18 cellular contexts compared by ENCODE assay signal in the genomic region with DNA sequence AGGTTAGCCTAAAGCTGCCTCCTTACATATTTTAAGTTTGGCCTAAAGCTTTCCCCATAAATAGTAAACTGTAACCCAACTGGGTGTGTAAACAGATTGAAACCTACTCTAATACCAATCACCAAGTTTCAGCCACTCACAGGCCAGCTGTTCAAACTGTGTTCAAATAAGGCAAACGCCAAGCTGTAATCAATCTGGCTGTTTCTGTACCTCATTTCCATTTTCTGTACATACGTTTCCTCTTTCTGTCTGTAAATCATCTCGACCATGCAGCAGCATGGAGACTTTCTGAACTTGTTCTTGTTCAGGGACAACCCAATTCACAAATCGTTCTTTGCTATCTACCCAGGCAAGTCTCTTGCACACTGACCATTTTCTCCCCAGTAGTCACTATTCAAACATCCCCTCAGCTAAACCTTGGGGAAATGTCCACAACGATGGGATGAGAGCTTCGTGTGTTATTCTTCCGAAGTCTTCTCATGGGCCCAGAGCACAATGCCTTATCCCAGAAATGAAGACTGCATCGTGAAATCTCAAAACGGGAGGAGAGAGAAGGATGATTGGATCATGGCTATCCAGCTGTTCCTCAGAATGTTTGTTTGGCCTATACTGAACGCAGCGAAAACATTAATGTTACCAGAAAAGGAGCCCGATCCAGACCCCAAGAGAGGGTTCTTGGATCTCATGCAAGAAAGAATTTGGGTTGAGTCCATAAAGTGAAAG.
A peak's percentile ranks its signal among the peaks of the same experiment; 100 is the strongest.
DNase-seq lines count a peak whose midpoint lies in the region; ATAC-seq and TF ChIP-seq lines count a peak whose summit lies in the region.
"Had no signal": no experiment of that assay in that cellular context is flagged by ENCODE, and none has a peak within 500 bp of the region (broad histone marks: within the 10 kb centered on the region; RNA-seq: fewer than 3 reads in every experiment).

No MANE protein-coding gene starts in this region.

- no peaks in the 10 kb centered on the region for H3K9me3 ChIP-seq in uterus

- no peaks in the 10 kb centered on the region for H3K27me3 Mint-ChIP-seq in activated naive CD8-positive, alpha-beta T cell treated with anti-CD3 and anti-CD28 coated beads for 36 hours
- no peaks in the 10 kb centered on the region for H3K27me3 Mint-ChIP-seq in activated naive CD8-positive, alpha-beta T cell treated with anti-CD3 and anti-CD28 coated beads, Interleukin-2, amount 50 U/mL, for 24 hours

- no peak for TF ChIP-seq POLR2A in uterus (IDR thresholded peaks at IDR 0.05)

- peak overlapping the region; percentile 25 to 26 for H3K27ac ChIP-seq in uterus
- H3K27ac ChIP-seq: brain microvascular endothelial cell had no signal

- TF ChIP-seq CTCF in uterus (IDR thresholded peaks at IDR 0.05) = no peak

- no peaks in the 10 kb centered on the region for H3K36me3 ChIP-seq in uterus
- H3K36me3 ChIP-seq: brain microvascular endothelial cell had no signal

- no peak overlapping the region for H3K4me3 ChIP-seq in uterus
- H3K4me3 ChIP-seq: GM23338, K562, smooth muscle cell had no signal

- no peak for ATAC-seq in activated naive CD8-positive, alpha-beta T cell treated with anti-CD3 and anti-CD28 coated beads, Interleukin-2, amount 50 U/mL, for 24 hours
- ATAC-seq in left ventricle myocardium superior = peak; percentile 75
- ATAC-seq: activated CD4-positive, CD25-positive, alpha-beta regulatory T cell treated with anti-CD3 and anti-CD28 coated beads, Interleukin-2, amount 50 U/mL, for 24 hours; natural killer cell treated with Interleukin-12 subunit alpha and Interleukin-12 subunit beta and Interleukin-15 and Interleukin-18, amount 100 ng/mL, for 72 hours had no signal

- H3K4me1 Mint-ChIP-seq in activated naive CD8-positive, alpha-beta T cell treated with anti-CD3 and anti-CD28 coated beads for 36 hours = peaks cover 4% of the 10 kb centered on the region
- no peaks in the 10 kb centered on the region for H3K4me1 Mint-ChIP-seq in activated naive CD8-positive, alpha-beta T cell treated with anti-CD3 and anti-CD28 coated beads, Interleukin-2, amount 50 U/mL, for 24 hours

- no peaks in the 10 kb centered on the region for H3K36me3 Mint-ChIP-seq in activated naive CD8-positive, alpha-beta T cell treated with anti-CD3 and anti-CD28 coated beads for 36 hours
- no peaks in the 10 kb centered on the region for H3K36me3 Mint-ChIP-seq in activated naive CD8-positive, alpha-beta T cell treated with anti-CD3 and anti-CD28 coated beads, Interleukin-2, amount 50 U/mL, for 24 hours (ENCODE audit: low read depth)
- H3K36me3 Mint-ChIP-seq: natural killer cell treated with Interleukin-12 subunit alpha and Interleukin-12 subunit beta and Interleukin-15 and Interleukin-18, amount 100 ng/mL, for 72 hours had no signal

- H3K4me3 Mint-ChIP-seq in activated naive CD8-positive, alpha-beta T cell treated with anti-CD3 and anti-CD28 coated beads for 36 hours = no peak overlapping the region
- no peak overlapping the region for H3K4me3 Mint-ChIP-seq in activated naive CD8-positive, alpha-beta T cell treated with anti-CD3 and anti-CD28 coated beads, Interleukin-2, amount 50 U/mL, for 24 hours
- H3K4me3 Mint-ChIP-seq: activated T-cell treated with anti-CD3 and anti-CD28 coated beads, Interleukin-2, amount 50 U/mL, for 72 hours; GM23338; HFFc6; natural killer cell treated with Interleukin-12 subunit alpha and Interleukin-12 subunit beta and Interleukin-15 and Interleukin-18, amount 100 ng/mL, for 72 hours had no signal

- no peaks in the 10 kb centered on the region for H3K4me1 ChIP-seq in uterus

- intact Hi-C loops in left ventricle myocardium superior (cut with micrococcal nuclease) (loop anchor here (5.0 to 10.0 kb wide), 4 partner anchors 182 to 841 kb away; no protein-coding TSS in a partner anchor), uterus (cut with DNase I; ENCODE audit: low total_unique reads) (loop anchor here (10.0 kb wide), 1 partner anchor 378 kb away; no protein-coding TSS in a partner anchor)

- H3K27me3 ChIP-seq in uterus = no peaks in the 10 kb centered on the region
- H3K27me3 ChIP-seq: brain microvascular endothelial cell had no signal

- H3K27ac Mint-ChIP-seq in activated naive CD8-positive, alpha-beta T cell treated with anti-CD3 and anti-CD28 coated beads for 36 hours = peak overlapping the region; percentile 9
- no peak overlapping the region for H3K27ac Mint-ChIP-seq in activated naive CD8-positive, alpha-beta T cell treated with anti-CD3 and anti-CD28 coated beads, Interleukin-2, amount 50 U/mL, for 24 hours
- H3K27ac Mint-ChIP-seq: activated T-cell treated with anti-CD3 and anti-CD28 coated beads, Interleukin-2, amount 50 U/mL, for 72 hours; GM23338; HFFc6; natural killer cell treated with Interleukin-12 subunit alpha and Interleukin-12 subunit beta and Interleukin-15 and Interleukin-18, amount 100 ng/mL, for 72 hours had no signal

- H3K9me3 Mint-ChIP-seq in activated naive CD8-positive, alpha-beta T cell treated with anti-CD3 and anti-CD28 coated beads for 36 hours = no peaks in the 10 kb centered on the region
- no peaks in the 10 kb centered on the region for H3K9me3 Mint-ChIP-seq in activated naive CD8-positive, alpha-beta T cell treated with anti-CD3 and anti-CD28 coated beads, Interleukin-2, amount 50 U/mL, for 24 hours
- H3K9me3 Mint-ChIP-seq: activated T-cell treated with anti-CD3 and anti-CD28 coated beads, Interleukin-2, amount 50 U/mL, for 72 hours; GM23338; HFFc6; natural killer cell treated with Interleukin-12 subunit alpha and Interleukin-12 subunit beta and Interleukin-15 and Interleukin-18, amount 100 ng/mL, for 72 hours had no signal

- DNase-seq in activated naive CD8-positive, alpha-beta T cell treated with anti-CD3 and anti-CD28 coated beads for 36 hours = no peak
- DNase-seq in activated naive CD8-positive, alpha-beta T cell treated with anti-CD3 and anti-CD28 coated beads, Interleukin-2, amount 50 U/mL, for 24 hours = no peak
- peak; percentile 9 for DNase-seq in MV-4-11 (lab: John Stamatoyannopoulos, UW)
- DNase-seq in left ventricle myocardium superior = no peak
- no peak for DNase-seq in uterus
- DNase-seq in DMS153 treated with DMSO at 0.1 percent for 48 hours (lab: John Stamatoyannopoulos, UW; ENCODE audit: unreplicated experiment) = no peak
- no peak for DNase-seq in dedifferentiated amniotic fluid mesenchymal stem cell (ENCODE audit: extremely low spot score)
- DNase-seq in NCI-H526 (lab: John Stamatoyannopoulos, UW) = no peak
- DNase-seq: NK-92 treated with Interleukin-12 subunit alpha and Interleukin-12 subunit beta, amount 100 ng/mL, for 24 hours; SHP77 treated with DMSO at 0.1 percent for 48 hours had no signal
